9 cellular contexts compared by ENCODE assay signal in the genomic region with DNA sequence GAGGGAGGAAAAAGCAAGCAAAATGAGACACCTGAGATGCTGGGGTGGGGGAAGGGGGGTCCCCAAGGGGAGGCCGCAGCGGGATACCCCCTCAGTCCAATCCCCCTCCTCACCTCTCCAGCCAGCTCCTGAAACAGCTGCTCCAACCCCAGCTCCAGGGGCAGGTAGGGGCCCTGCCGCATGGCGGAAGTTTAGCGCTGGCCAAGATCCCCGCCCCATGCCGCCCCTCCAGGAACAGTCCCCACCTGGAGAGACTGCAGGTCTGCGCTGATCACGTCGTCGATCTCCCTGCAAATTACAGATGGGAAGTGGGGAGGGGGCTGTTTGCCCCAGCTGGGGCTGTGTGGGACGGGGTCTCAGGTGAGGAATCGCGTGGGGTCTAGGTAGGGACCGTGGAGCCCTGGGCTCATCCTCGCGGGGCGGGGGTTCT. TPM values are rescaled to one million over a fixed set of nuclear protein-coding genes. Genes with fewer than 3 reads are reported as not detected.
DNase-seq lines count a peak whose midpoint lies in the region; ATAC-seq, FAIRE-seq and TF ChIP-seq lines count a peak whose summit lies in the region.
"Had no signal": no experiment of that assay in that cellular context is flagged by ENCODE, and none has a peak within 500 bp of the region (broad histone marks: within the 10 kb centered on the region; RNA-seq: fewer than 3 reads in every experiment).

No MANE protein-coding gene starts in this region.

- no peaks in the 10 kb centered on the region for H3K79me2 ChIP-seq in HepG2 (ENCODE audit: insufficient read depth, low read length)

- no peak for TF ChIP-seq RAD21 in HepG2 (CRISPR knock-in tag; IDR thresholded peaks at IDR 0.05)

- in situ Hi-C loops in astrocyte of the cerebellum (cut with HindIII; ENCODE audit: low sequenced_read_pairs) (no loop called here), HepG2 (cut with HindIII; ENCODE audit: extremely low pct_ligation_motif_present, low pct_unique_long_range_greater_than_20kb) (loop anchor here (25.0 kb wide), 1 partner anchor 177 kb away; the partner anchor contains the start of gene CCER2)

- WGBS in HepG2 (ENCODE audit: low lambda C conversion rate): 77% methylated on average over 8 of the region's 18 CpGs

- H3K4me3 Mint-ChIP-seq in Calu3 (ENCODE audit: low read depth, unreplicated experiment): peak overlapping the region; percentile 47

- H3K4me3 ChIP-seq in astrocyte of the cerebellum (ENCODE audit: low read depth, low read length): peak overlapping the region; percentile 18
- H3K4me3 ChIP-seq in HepG2 (replicated peaks in 1 of 3; ENCODE audit: insufficient read depth in 1 of 3, low read depth in 2 of 3, low read length in 3 of 3): no peak overlapping the region
- H3K4me3 ChIP-seq in upper lobe of right lung: peak overlapping the region; percentile 16

- H3K4me2 ChIP-seq in HepG2 (ENCODE audit: low read depth, low read length): no peak overlapping the region

- H3K27ac ChIP-seq in HepG2 (ENCODE audit: extremely low read length, insufficient read depth, low read length) (peak overlapping the region; percentile 33), upper lobe of right lung (peak overlapping the region; percentile 58)

- no peak for TF ChIP-seq POLR2A in HepG2 (IDR thresholded peaks at IDR 0.05; ENCODE audit: insufficient read depth in 1 of 2, low read depth in 2 of 2, low read length in 2 of 2)

- H3K36me3 ChIP-seq in HepG2 (replicated peaks in 1 of 2; ENCODE audit: control insufficient read depth in 1 of 2, insufficient read depth in 2 of 2, low read length in 2 of 2) (peaks cover 3 to 10% of the 10 kb centered on the region in 2 experiments; a peak in 2 of 5 replicates), upper lobe of right lung (peaks cover 9% of the 10 kb centered on the region)

- DNase-seq in Calu3: peak; percentile 54
- peak; percentile 86 for DNase-seq in NCI-H2227 treated with DMSO at 0.1 percent for 48 hours (lab: John Stamatoyannopoulos, UW)
- no peak for DNase-seq in astrocyte of the cerebellum (ENCODE audit: low read depth)
- no peak for DNase-seq in HepG2 (ENCODE audit: low spot score)
- DNase-seq in upper lobe of right lung: peak; percentile 70
- DNase-seq in pons (ENCODE audit: low spot score): no peak

- H3K27me3 ChIP-seq in HepG2 (ENCODE audit: control insufficient read depth in 1 of 2, insufficient read depth in 2 of 2, low read length in 2 of 2) (no peaks in the 10 kb centered on the region), upper lobe of right lung (no peaks in the 10 kb centered on the region)

- H3K27me3 Mint-ChIP-seq in Calu3 (ENCODE audit: unreplicated experiment): no peaks in the 10 kb centered on the region

- BruUV-seq in Calu3 (replicated peaks; lab: Mats Ljungman, UMichigan) (no TSS peak), HepG2 (replicated peaks; lab: Mats Ljungman, UMichigan) (no TSS peak)

- no peaks in the 10 kb centered on the region for H3K9me3 Mint-ChIP-seq in Calu3 (ENCODE audit: low read depth, unreplicated experiment)

- no peaks in the 10 kb centered on the region for H4K20me1 ChIP-seq in HepG2 (ENCODE audit: insufficient read depth, low read length)

- H3K27ac Mint-ChIP-seq in Calu3 (ENCODE audit: unreplicated experiment): peak overlapping the region; percentile 91

- peak; percentile 5 for ATAC-seq in HepG2
- ATAC-seq in upper lobe of right lung: no peak
- no peak for ATAC-seq in HG02763 (IDR thresholded peaks at IDR 0.05; ENCODE audit: unreplicated experiment)
- no peak for ATAC-seq in HG02642 (IDR thresholded peaks at IDR 0.05; ENCODE audit: poor library complexity, unreplicated experiment)

- no peak overlapping the region for H2AFZ ChIP-seq in HepG2 (ENCODE audit: low read length)

- intact Hi-C loops in Calu3 (cut with micrococcal nuclease; ENCODE audit: unreplicated experiment) (no loop called here), HepG2 (cut with micrococcal nuclease; ENCODE audit: unreplicated experiment) (no loop called here), upper lobe of right lung (cut with DNase I) (no loop called here)

- TF ChIP-seq EP300 in HepG2 (IDR thresholded peaks at IDR 0.05; ENCODE audit: low read depth in 2 of 2, low read length in 2 of 2): no peak
- TF ChIP-seq EP300 in HepG2 (CRISPR knock-in tag; IDR thresholded peaks at IDR 0.05; ENCODE audit: borderline replicate concordance): no peak

- H3K9me3 ChIP-seq in HepG2 (ENCODE audit: low read length): no peaks in the 10 kb centered on the region
- H3K9me3 ChIP-seq in upper lobe of right lung: no peaks in the 10 kb centered on the region

- no peak for FAIRE-seq in HepG2 (lab: Jason Lieb, UNC)

- POLR2A ChIA-PET in HepG2 (lab: Yijun Ruan, JAX): interaction anchor here (0.8 to 2.0 kb wide), 8 partner anchors 24 to 116 kb away, joined by 3 to 10 read pairs (median 4); partner anchors contain the start of genes ECH1 and HNRNPL

- CTCF ChIA-PET in Calu3 (lab: Charles Lee) (interaction anchor here (0.5 to 1.5 kb wide), 3 partner anchors 101 to 247 kb away, joined by 3 to 6 read pairs (median 3); no protein-coding TSS in a partner anchor), HepG2 (lab: Yijun Ruan, JAX; ENCODE audit: low intra/inter-chr PET ratio, low total read pairs) (no interaction called here)

- TF ChIP-seq CTCF in Calu3 (IDR thresholded peaks at IDR 0.05; ENCODE audit: unreplicated experiment): no peak
- no peak for TF ChIP-seq CTCF in astrocyte of the cerebellum (IDR thresholded peaks at IDR 0.05; ENCODE audit: low read depth, low read length, missing control alignments)
- TF ChIP-seq CTCF in HepG2 (CRISPR knock-in tag; IDR thresholded peaks at IDR 0.05): no peak
- no peak for TF ChIP-seq CTCF in upper lobe of right lung (IDR thresholded peaks at IDR 0.05)

- peaks cover 81% of the 10 kb centered on the region for H3K36me3 Mint-ChIP-seq in Calu3 (ENCODE audit: insufficient read depth, unreplicated experiment)

- no peak overlapping the region for H3K9ac ChIP-seq in HepG2 (ENCODE audit: insufficient read depth, low read depth, low read length)

- H3K4me1 ChIP-seq in HepG2 (ENCODE audit: insufficient read depth, low read length): peaks cover 51% of the 10 kb centered on the region
- peaks cover 33% of the 10 kb centered on the region for H3K4me1 ChIP-seq in upper lobe of right lung

- peaks cover 33% of the 10 kb centered on the region for H3K4me1 Mint-ChIP-seq in Calu3 (ENCODE audit: low read depth, unreplicated experiment)

RNA-seq across cellular contexts. Expression of gene CAPN12, which starts 9.0 kb away (rescaled TPM):
- total RNA-seq in Calu3 (2022) (14.5 and 14.7 TPM in 2 replicates), HepG2 (2016; rRNA removed; fragmentation: Illumina TruSeq; extraction: Trizol) (0.62 and 1.6 TPM in 2 replicates), upper lobe of right lung (14.4 TPM)
- total RNA-seq in HepG2 (2016; cell fraction: cytosol; rRNA removed; fragmentation: Illumina TruSeq; extraction: Trizol; ENCODE audit: low read depth): 1.0 and 1.2 TPM in 2 replicates
- total RNA-seq in HepG2 (2016; cell fraction: insoluble cytoplasmic fraction; rRNA removed; fragmentation: Illumina TruSeq; extraction: Trizol): 0.30 and 1.3 TPM in 2 replicates
- 0.49 and 0.59 TPM in 2 replicates for total RNA-seq in HepG2 (2016; cell fraction: membrane; rRNA removed; fragmentation: Illumina TruSeq; extraction: Trizol)
- total RNA-seq in HepG2 (2016; cell fraction: nucleus; rRNA removed; fragmentation: Illumina TruSeq; extraction: Trizol): 2.3 and 2.9 TPM in 2 replicates
- 13.6 and 20.4 TPM in 2 replicates for polyA plus RNA-seq in HepG2 (2011; rRNA removed)
- 3.4 and 3.8 TPM in 2 replicates for polyA plus RNA-seq in HepG2 (2011; cell fraction: cytosol; rRNA removed)
- 230 and 249 TPM in 2 replicates for polyA plus RNA-seq in HepG2 (2011; cell fraction: nucleus; rRNA removed)
- 8.4 and 11.4 TPM in 2 replicates for polyA plus RNA-seq in HepG2 (2012)
- polyA plus RNA-seq in HepG2 (2016; cell fraction: cytosol; fragmentation: Illumina TruSeq; extraction: Trizol; ENCODE audit: low read depth): 0.35 and 0.73 TPM in 2 replicates
- 0.66 and 0.96 TPM in 2 replicates for polyA plus RNA-seq in HepG2 (2016; cell fraction: insoluble cytoplasmic fraction; fragmentation: Illumina TruSeq; extraction: Trizol; ENCODE audit: low read depth)
- 0.66 and 0.81 TPM in 2 replicates for polyA plus RNA-seq in HepG2 (2016; cell fraction: membrane; fragmentation: Illumina TruSeq; extraction: Trizol; ENCODE audit: low read depth)
- 16.2 and 18.9 TPM in 2 replicates for polyA plus RNA-seq in HepG2 (2016; cell fraction: nucleus; fragmentation: Illumina TruSeq; extraction: Trizol; ENCODE audit: insufficient read depth, low read depth)
- 4.4 TPM in 1 of 2 replicates, not detected in the other for polyA minus RNA-seq in HepG2 (2011; rRNA and poly(A)+ RNA removed; ENCODE audit: low replicate concordance)
- polyA minus RNA-seq in HepG2 (2011; cell fraction: cytosol; rRNA and poly(A)+ RNA removed): 0.69 and 2.0 TPM in 2 replicates
- 10.0 and 11.6 TPM in 2 replicates for polyA minus RNA-seq in HepG2 (2011; cell fraction: nucleus; rRNA and poly(A)+ RNA removed)
- total RNA-seq: dermis microvascular lymphatic vessel endothelial cell had no signal

RNA-seq across cellular contexts. Expression of gene LGALS7, which starts 38.0 kb away (rescaled TPM):
- not detected in 2 replicates for total RNA-seq in Calu3 (2022)
- not detected in 2 replicates for total RNA-seq in HepG2 (2016; rRNA removed; fragmentation: Illumina TruSeq; extraction: Trizol)
- total RNA-seq in HepG2 (2016; cell fraction: cytosol; rRNA removed; fragmentation: Illumina TruSeq; extraction: Trizol; ENCODE audit: low read depth): not detected in 2 replicates
- total RNA-seq in HepG2 (2016; cell fraction: insoluble cytoplasmic fraction; rRNA removed; fragmentation: Illumina TruSeq; extraction: Trizol): not detected in 2 replicates
- total RNA-seq in HepG2 (2016; cell fraction: membrane; rRNA removed; fragmentation: Illumina TruSeq; extraction: Trizol): 0.93 TPM in 1 of 2 replicates, not detected in the other
- total RNA-seq in HepG2 (2016; cell fraction: nucleus; rRNA removed; fragmentation: Illumina TruSeq; extraction: Trizol): not detected in 2 replicates
- 0.73 and 0.85 TPM in 2 replicates for polyA plus RNA-seq in HepG2 (2011; rRNA removed)
- polyA plus RNA-seq in HepG2 (2011; cell fraction: cytosol; rRNA removed): 1.6 and 1.9 TPM in 2 replicates
- 1.7 and 2.4 TPM in 2 replicates for polyA plus RNA-seq in HepG2 (2011; cell fraction: nucleus; rRNA removed)
- polyA plus RNA-seq in HepG2 (2012): 0.35 TPM in 1 of 2 replicates, not detected in the other
- not detected in 2 replicates for polyA plus RNA-seq in HepG2 (2016; cell fraction: cytosol; fragmentation: Illumina TruSeq; extraction: Trizol; ENCODE audit: low read depth)
- not detected in 2 replicates for polyA plus RNA-seq in HepG2 (2016; cell fraction: insoluble cytoplasmic fraction; fragmentation: Illumina TruSeq; extraction: Trizol; ENCODE audit: low read depth)
- 0.63 TPM in 1 of 2 replicates, not detected in the other for polyA plus RNA-seq in HepG2 (2016; cell fraction: membrane; fragmentation: Illumina TruSeq; extraction: Trizol; ENCODE audit: low read depth)
- not detected in 2 replicates for polyA plus RNA-seq in HepG2 (2016; cell fraction: nucleus; fragmentation: Illumina TruSeq; extraction: Trizol; ENCODE audit: insufficient read depth, low read depth)
- polyA minus RNA-seq in HepG2 (2011; rRNA and poly(A)+ RNA removed; ENCODE audit: low replicate concordance): 0.58 TPM in 1 of 2 replicates, not detected in the other
- not detected in 2 replicates for polyA minus RNA-seq in HepG2 (2011; cell fraction: cytosol; rRNA and poly(A)+ RNA removed)
- 0.99 TPM in 1 of 2 replicates, not detected in the other for polyA minus RNA-seq in HepG2 (2011; cell fraction: nucleus; rRNA and poly(A)+ RNA removed)
- not detected for total RNA-seq in upper lobe of right lung
- total RNA-seq: dermis microvascular lymphatic vessel endothelial cell had no signal

RNA-seq across cellular contexts. Expression of gene LGALS7B, which starts 53.7 kb away (rescaled TPM):
- 3.2 and 4.8 TPM in 2 replicates for total RNA-seq in Calu3 (2022)
- total RNA-seq in HepG2 (2016; rRNA removed; fragmentation: Illumina TruSeq; extraction: Trizol): 0.73 and 1.7 TPM in 2 replicates
- not detected in 2 replicates for total RNA-seq in HepG2 (2016; cell fraction: cytosol; rRNA removed; fragmentation: Illumina TruSeq; extraction: Trizol; ENCODE audit: low read depth)
- total RNA-seq in HepG2 (2016; cell fraction: insoluble cytoplasmic fraction; rRNA removed; fragmentation: Illumina TruSeq; extraction: Trizol): 0.80 and 2.9 TPM in 2 replicates
- 0.77 TPM in 1 of 2 replicates, not detected in the other for total RNA-seq in HepG2 (2016; cell fraction: membrane; rRNA removed; fragmentation: Illumina TruSeq; extraction: Trizol)
- total RNA-seq in HepG2 (2016; cell fraction: nucleus; rRNA removed; fragmentation: Illumina TruSeq; extraction: Trizol): not detected in 2 replicates
- 2.1 and 4.0 TPM in 2 replicates for polyA plus RNA-seq in HepG2 (2011; rRNA removed)
- polyA plus RNA-seq in HepG2 (2011; cell fraction: cytosol; rRNA removed): 4.6 and 7.7 TPM in 2 replicates
- 2.3 and 3.2 TPM in 2 replicates for polyA plus RNA-seq in HepG2 (2011; cell fraction: nucleus; rRNA removed)
- polyA plus RNA-seq in HepG2 (2012): 1.6 and 3.8 TPM in 2 replicates
- polyA plus RNA-seq in HepG2 (2016; cell fraction: cytosol; fragmentation: Illumina TruSeq; extraction: Trizol; ENCODE audit: low read depth): 0.27 and 0.35 TPM in 2 replicates
- 1.1 and 1.9 TPM in 2 replicates for polyA plus RNA-seq in HepG2 (2016; cell fraction: insoluble cytoplasmic fraction; fragmentation: Illumina TruSeq; extraction: Trizol; ENCODE audit: low read depth)
- 0.50 TPM in 1 of 2 replicates, not detected in the other for polyA plus RNA-seq in HepG2 (2016; cell fraction: membrane; fragmentation: Illumina TruSeq; extraction: Trizol; ENCODE audit: low read depth)
- polyA plus RNA-seq in HepG2 (2016; cell fraction: nucleus; fragmentation: Illumina TruSeq; extraction: Trizol; ENCODE audit: insufficient read depth, low read depth): 2.2 TPM in 1 of 2 replicates, not detected in the other
- 0.37 TPM in 1 of 2 replicates, not detected in the other for polyA minus RNA-seq in HepG2 (2011; rRNA and poly(A)+ RNA removed; ENCODE audit: low replicate concordance)
- polyA minus RNA-seq in HepG2 (2011; cell fraction: cytosol; rRNA and poly(A)+ RNA removed): 2.1 TPM in 1 of 2 replicates, not detected in the other
- polyA minus RNA-seq in HepG2 (2011; cell fraction: nucleus; rRNA and poly(A)+ RNA removed): not detected in 2 replicates
- 3.2 TPM for total RNA-seq in upper lobe of right lung

Comparison
In these comparisons a context has a peak if more than half of its experiments do, and no peak if none do; other contexts are left out.
1. DNase-seq: peak in Calu3 (single experiment), NCI-H2227 treated with DMSO at 0.1 percent for 48 hours (single experiment) and upper lobe of right lung (single experiment); none in astrocyte of the cerebellum (single experiment), HepG2 (single experiment) and pons (single experiment).
2. H3K4me3 ChIP-seq: peak in astrocyte of the cerebellum (single experiment) and upper lobe of right lung (single experiment); none in HepG2 (0 of 3).